ENCODE assay signal across 28 cellular contexts in genomic region chr13:36528105-36528504, GRCh38.
"Had no signal": no experiment of that assay in that cellular context is flagged by ENCODE, and none has a peak within 500 bp of the region (broad histone marks: within the 10 kb centered on the region; RNA-seq: fewer than 3 reads in every experiment).

No MANE protein-coding gene starts in this region.

- H3K9me3 ChIP-seq: gastroesophageal sphincter, heart left ventricle, psoas muscle, sigmoid colon, thoracic aorta, upper lobe of left lung, uterus had no signal

- ATAC-seq: esophagus mucosa; foreskin keratinocyte; gastroesophageal sphincter; heart left ventricle; left lobe of liver; naive thymus-derived CD4-positive, alpha-beta T cell; psoas muscle; right cardiac atrium; stimulated activated effector memory CD8-positive, alpha-beta T cell treated with anti-CD3 and anti-CD28 coated beads, Interleukin-12 subunit alpha, Interleukin-12 subunit beta, amount 100 ng/mL, for 72 hours had no signal

- H3K36me3 Mint-ChIP-seq: naive thymus-derived CD4-positive, alpha-beta T cell; neural progenitor cell; stimulated activated effector memory CD8-positive, alpha-beta T cell treated with anti-CD3 and anti-CD28 coated beads, Interleukin-12 subunit alpha, Interleukin-12 subunit beta, amount 100 ng/mL, for 72 hours had no signal

- H3K4me3 Mint-ChIP-seq: endodermal cell; naive thymus-derived CD4-positive, alpha-beta T cell; nephron; neural progenitor cell; stimulated activated effector memory CD8-positive, alpha-beta T cell treated with anti-CD3 and anti-CD28 coated beads, Interleukin-12 subunit alpha, Interleukin-12 subunit beta, amount 100 ng/mL, for 72 hours had no signal

- H3K27me3 ChIP-seq: foreskin keratinocyte, gastroesophageal sphincter, heart left ventricle, hepatocyte, neural progenitor cell, sigmoid colon, tibial nerve, upper lobe of left lung, uterus had no signal

- H3K36me3 ChIP-seq: gastroesophageal sphincter, heart left ventricle, neural progenitor cell, sigmoid colon, thoracic aorta, tibial nerve, upper lobe of left lung, uterus had no signal

- H3K4me3 ChIP-seq: dorsolateral prefrontal cortex, gastroesophageal sphincter, heart left ventricle, hepatocyte, neural progenitor cell, psoas muscle, sigmoid colon, thoracic aorta, tibial nerve, upper lobe of left lung, uterus had no signal

- H3K27ac Mint-ChIP-seq: endodermal cell; naive thymus-derived CD4-positive, alpha-beta T cell; neural progenitor cell; stimulated activated effector memory CD8-positive, alpha-beta T cell treated with anti-CD3 and anti-CD28 coated beads, Interleukin-12 subunit alpha, Interleukin-12 subunit beta, amount 100 ng/mL, for 72 hours had no signal

- H3K4me1 Mint-ChIP-seq: naive thymus-derived CD4-positive, alpha-beta T cell; stimulated activated effector memory CD8-positive, alpha-beta T cell treated with anti-CD3 and anti-CD28 coated beads, Interleukin-12 subunit alpha, Interleukin-12 subunit beta, amount 100 ng/mL, for 72 hours had no signal

- DNase-seq: dorsolateral prefrontal cortex; effector CD8-positive, alpha-beta T cell; endodermal cell; heart left ventricle; kidney; mammary epithelial cell; mesendoderm; midbrain; naive thymus-derived CD4-positive, alpha-beta T cell; psoas muscle; right cardiac atrium; sigmoid colon; stimulated activated CD4-positive, alpha-beta T cell treated with anti-CD3 and anti-CD28 coated beads, Interleukin-2, amount 100 ng/mL, for 24 hours; stimulated activated CD4-positive, alpha-beta T cell treated with anti-CD3 and anti-CD28 coated beads, Interleukin-4, amount 100 ng/mL, for 24 hours; stimulated activated naive CD4-positive, alpha-beta T cell treated with Interleukin-2 at 50 U/mL for 16 hours; upper lobe of left lung; uterus had no signal

- H3K27ac ChIP-seq: dorsolateral prefrontal cortex, epithelial cell of prostate, foreskin keratinocyte, gastroesophageal sphincter, heart left ventricle, hepatocyte, neural progenitor cell, psoas muscle, sigmoid colon, thoracic aorta, tibial nerve, upper lobe of left lung, uterus had no signal

- H3K4me1 ChIP-seq: foreskin keratinocyte, psoas muscle, uterus had no signal
